ENCODE assay signal across 8 cellular contexts in genomic region chr12:123533672-123534643, GRCh38. TPM values are rescaled to one million over a fixed set of nuclear protein-coding genes. Genes with fewer than 3 reads are reported as not detected.
A peak's percentile ranks its signal among the peaks of the same experiment; 100 is the strongest.
DNase-seq lines count a peak whose midpoint lies in the region; ATAC-seq, FAIRE-seq and TF ChIP-seq lines count a peak whose summit lies in the region.

Gene RILPL1, minus strand, starts transcription at chr12:123533719. Its CDS starts 237 bp downstream, at chr12:123533482.

- peak within 1 kb of the TSS; percentile 73 for H3K27ac Mint-ChIP-seq in chondrocyte (ENCODE audit: unreplicated experiment)

- DNase-seq in LHCN-M2 (ENCODE audit: low read depth): peak; percentile 47
- peak; percentile 92 for DNase-seq in chondrocyte (ENCODE audit: low spot score)
- peak; percentile 83 for DNase-seq in kidney
- DNase-seq in stimulated activated CD4-positive, alpha-beta T cell treated with anti-CD3 and anti-CD28 coated beads, Interleukin-12 subunit alpha, Interleukin-12 subunit beta, amount 100 ng/mL, for 24 hours (ENCODE audit: low read depth in 2 of 2): peak; percentile 11 to 28

- peaks cover 31% of the 10 kb centered on the region for H3K79me2 ChIP-seq in ACC112 (ENCODE audit: control insufficient read depth, insufficient read depth, low read length, unreplicated experiment)

- peaks cover 36% of the 10 kb centered on the region for H3K4me1 Mint-ChIP-seq in chondrocyte (ENCODE audit: low read depth)

- no peaks in the 10 kb centered on the region for H3K27me3 Mint-ChIP-seq in chondrocyte (ENCODE audit: low read depth)

- H3K9me3 ChIP-seq in kidney (ENCODE audit: control insufficient read depth in 1 of 2, low read length in 2 of 2): no peaks in the 10 kb centered on the region

- peak within 1 kb of the TSS; percentile 92 for H3K4me3 Mint-ChIP-seq in chondrocyte (ENCODE audit: unreplicated experiment)

- TF ChIP-seq CTCF in chondrocyte (IDR thresholded peaks at IDR 0.05) (peak; percentile 71), kidney (IDR thresholded peaks at IDR 0.05; ENCODE audit: borderline replicate concordance, extremely low read depth, insufficient read depth) (peak; percentile 4)

- H3K9me3 Mint-ChIP-seq in chondrocyte (ENCODE audit: low read depth): no peaks in the 10 kb centered on the region

- no peak for FAIRE-seq in kidney (lab: Jason Lieb, UNC)

- H3K36me3 ChIP-seq in ACC112 (ENCODE audit: insufficient read depth, low read length) (no peaks in the 10 kb centered on the region), kidney (ENCODE audit: control insufficient read depth in 1 of 2, insufficient read depth in 2 of 2, low read length in 2 of 2) (no peaks in the 10 kb centered on the region)

- no peaks in the 10 kb centered on the region for H3K27me3 ChIP-seq in ACC112 (ENCODE audit: insufficient read depth, low read length)

- ATAC-seq in GM18517 (IDR thresholded peaks at IDR 0.05; ENCODE audit: unreplicated experiment) (peak; percentile 65), GM21447 (IDR thresholded peaks at IDR 0.05; ENCODE audit: unreplicated experiment) (no peak)
- peak; percentile 68 to 74 for ATAC-seq in activated CD4-positive, CD25-positive, alpha-beta regulatory T cell treated with anti-CD3 and anti-CD28 coated beads, Interleukin-2, amount 50 U/mL, for 24 hours

- H3K4me1 ChIP-seq in ACC112 (ENCODE audit: control insufficient read depth, insufficient read depth, low read length, unreplicated experiment) (peaks cover 15% of the 10 kb centered on the region), kidney (ENCODE audit: control insufficient read depth in 1 of 2, insufficient read depth in 1 of 2, low read depth in 1 of 2, low read length in 2 of 2) (peaks cover 0 to 17% of the 10 kb centered on the region in 2 donors)

- H3K27ac ChIP-seq in ACC112 (ENCODE audit: low read depth, low read length) (peak within 1 kb of the TSS; percentile 37; the same call in 1 of the 2 replicates), kidney (ENCODE audit: low read depth in 2 of 2, low read length in 2 of 2) (peak within 1 kb of the TSS; percentile 11 to 60)

- H3K36me3 Mint-ChIP-seq in chondrocyte (ENCODE audit: low read depth): peaks cover 8% of the 10 kb centered on the region

- H3K9ac ChIP-seq in kidney (ENCODE audit: low read length in 2 of 2): peak within 1 kb of the TSS; percentile 69 to 77

- peak within 1 kb of the TSS; percentile 94 for H2AFZ ChIP-seq in ACC112 (ENCODE audit: low read length, unreplicated experiment)

- peak within 1 kb of the TSS; percentile 93 for H3K4me3 ChIP-seq in ACC112 (ENCODE audit: low read depth, low read length)
- H3K4me3 ChIP-seq in kidney (ENCODE audit: low read length in 2 of 2): peak within 1 kb of the TSS; percentile 74 to 75

- intact Hi-C loops in kidney (cut with DNase I): no loop called here

RNA-seq across cellular contexts. Expression of gene RILPL1, which starts in this region (rescaled TPM):
- total RNA-seq in LHCN-M2 (2014; rRNA removed) (15.4 and 16.5 TPM in 2 replicates), chondrocyte (34.6 to 41.6 TPM (median 39.5 TPM) in 3 replicates), kidney (14.1 TPM)
- 21.2 TPM for polyA plus RNA-seq in LHCN-M2 (2012)
- polyA plus RNA-seq in kidney (ENCODE audit: insufficient read depth, low read depth, low replicate concordance): 19.0 TPM

Comparison
In these comparisons a context has a peak if more than half of its experiments do, and no peak if none do; other contexts are left out.
1. DNase-seq: peak in every context shown above with its lines; median percentile 92 in chondrocyte; 83 in kidney; 47 in LHCN-M2; 20 in stimulated activated CD4-positive, alpha-beta T cell treated with anti-CD3 and anti-CD28 coated beads, Interleukin-12 subunit alpha, Interleukin-12 subunit beta, amount 100 ng/mL, for 24 hours.